Comparison of ENCODE assay signal across 34 cellular contexts in genomic region chr3:148254402-148254801, GRCh38.
A peak's percentile ranks its signal among the peaks of the same experiment; 100 is the strongest.
DNase-seq lines count a peak whose midpoint lies in the region; ATAC-seq, FAIRE-seq and TF ChIP-seq lines count a peak whose summit lies in the region.
"Had no signal": no experiment of that assay in that cellular context is flagged by ENCODE, and none has a peak within 500 bp of the region (broad histone marks: within the 10 kb centered on the region; RNA-seq: fewer than 3 reads in every experiment).

No MANE protein-coding gene starts in this region.

- in situ Hi-C loops in HepG2 (cut with HindIII; ENCODE audit: extremely low pct_ligation_motif_present, low pct_unique_long_range_greater_than_20kb), result no loop called here

- CTCF ChIA-PET in HepG2 (lab: Yijun Ruan, JAX; ENCODE audit: low intra/inter-chr PET ratio, low total read pairs) (no interaction called here), Caco-2 (lab: Charles Lee) (no interaction called here)

- H3K36me3 Mint-ChIP-seq in Caco-2 (ENCODE audit: insufficient read depth, unreplicated experiment), result no peaks in the 10 kb centered on the region
- no peaks in the 10 kb centered on the region for H3K36me3 Mint-ChIP-seq in T-helper 17 cell (ENCODE audit: low read depth)
- H3K36me3 Mint-ChIP-seq: CD14-positive monocyte; CD4-positive, alpha-beta memory T cell; CD4-positive, CD25-positive, alpha-beta regulatory T cell; CD8-positive, alpha-beta memory T cell; CD8-positive, alpha-beta T cell had no signal

- H3K4me2 ChIP-seq in HepG2 (ENCODE audit: low read depth, low read length), result no peak overlapping the region
- H3K4me2 ChIP-seq: A549; BLaER1; BLaER1 treated with 17β-estradiol and CSF1 and Interleukin-3, amounts not matched to agents 10 nM and 100 nM had no signal

- no peak overlapping the region for H2AFZ ChIP-seq in HepG2 (ENCODE audit: low read length)

- ATAC-seq in HepG2, result no peak
- ATAC-seq in right lobe of liver, result no peak
- ATAC-seq in pancreas, result peak in 3 of 4 donors; percentile 36 to 75 (median 40)
- no peak for ATAC-seq in T-helper 17 cell
- ATAC-seq: A549; CD8-positive, alpha-beta T cell had no signal

- H3K4me1 ChIP-seq in HepG2 (ENCODE audit: insufficient read depth, low read length) (peaks cover 55% of the 10 kb centered on the region), right lobe of liver (no peaks in the 10 kb centered on the region), esophagus muscularis mucosa (no peaks in the 10 kb centered on the region), pancreas (peaks cover 6 to 8% (median 6%) of the 10 kb centered on the region in 3 donors), Caco-2 (peaks cover 13% of the 10 kb centered on the region)
- H3K4me1 ChIP-seq: A549; BE2C; BLaER1; BLaER1 treated with 17β-estradiol and CSF1 and Interleukin-3, amounts not matched to agents 10 nM and 100 nM had no signal

- H3K27ac ChIP-seq in HepG2 (ENCODE audit: extremely low read length, insufficient read depth, low read length) (no peak overlapping the region), right lobe of liver (no peak overlapping the region), esophagus muscularis mucosa (replicated peaks in 1 of 4) (no peak overlapping the region), pancreas (no peak overlapping the region)
- H3K27ac ChIP-seq: 22Rv1; A549; BLaER1; BLaER1 treated with 17β-estradiol and CSF1 and Interleukin-3, amounts not matched to agents 10 nM and 100 nM; C4-2B had no signal

- peaks cover 15% of the 10 kb centered on the region for H3K9me3 Mint-ChIP-seq in Caco-2 (ENCODE audit: unreplicated experiment)
- H3K9me3 Mint-ChIP-seq: CD4-positive, alpha-beta T cell; CD8-positive, alpha-beta T cell had no signal

- 42% methylated on average over 2 of the region's 2 CpGs for WGBS in HepG2 (ENCODE audit: low lambda C conversion rate)
- WGBS in right lobe of liver (ENCODE audit: insufficient coverage, low coverage, low lambda C conversion rate, missing lambda C conversion rate), result 61% methylated on average over 2 of the region's 2 CpGs
- 81% methylated on average over 2 of the region's 2 CpGs for WGBS in esophagus muscularis mucosa
- 93 to 96% methylated on average over 2 of the region's 2 CpGs for whole genome bisulfite sequencing in pancreas, 2 donors

- no peak overlapping the region for H3K27ac Mint-ChIP-seq in Caco-2 (ENCODE audit: unreplicated experiment)
- H3K27ac Mint-ChIP-seq in T-helper 17 cell, result no peak overlapping the region
- H3K27ac Mint-ChIP-seq: B cell; CD14-positive monocyte; CD4-positive, alpha-beta memory T cell; CD4-positive, alpha-beta T cell; CD4-positive, CD25-positive, alpha-beta regulatory T cell; CD8-positive, alpha-beta memory T cell; CD8-positive, alpha-beta T cell had no signal

- no peaks in the 10 kb centered on the region for H4K20me1 ChIP-seq in HepG2 (ENCODE audit: insufficient read depth, low read length)
- H4K20me1 ChIP-seq: BLaER1; BLaER1 treated with 17β-estradiol and CSF1 and Interleukin-3, amounts not matched to agents 10 nM and 100 nM had no signal

- H3K79me2 ChIP-seq in HepG2 (ENCODE audit: insufficient read depth, low read length), result no peaks in the 10 kb centered on the region

- FAIRE-seq in HepG2 (lab: Jason Lieb, UNC) (no peak), pancreas (lab: Jason Lieb, UNC) (no peak)
- FAIRE-seq: A204.1, A549, D721Med had no signal

- BruUV-seq in HepG2 (replicated peaks; lab: Mats Ljungman, UMichigan), result no TSS peak
- no TSS peak for BruUV-seq in Caco-2 (replicated peaks; lab: Mats Ljungman, UMichigan)

- H3K4me1 Mint-ChIP-seq in Caco-2 (ENCODE audit: low read depth, unreplicated experiment), result peaks cover 8% of the 10 kb centered on the region
- no peaks in the 10 kb centered on the region for H3K4me1 Mint-ChIP-seq in T-helper 17 cell
- H3K4me1 Mint-ChIP-seq: B cell; CD14-positive monocyte; CD4-positive, alpha-beta memory T cell; CD4-positive, CD25-positive, alpha-beta regulatory T cell; CD8-positive, alpha-beta memory T cell had no signal

- DNase-seq in HepG2 (ENCODE audit: low spot score) (no peak), right lobe of liver (no peak), esophagus muscularis mucosa (ENCODE audit: extremely low spot score) (peak; percentile 12), pancreas (no peak), Caco-2 (no peak), T-helper 17 cell (no peak)
- DNase-seq: 8988T; ACHN; AML-193; BE2C; C1 segment of cervical spinal cord; Calu3; CD4-positive, alpha-beta memory T cell; CD4-positive, alpha-beta T cell; CD4-positive, CD25-positive, alpha-beta regulatory T cell; CD8-positive, alpha-beta memory T cell; CD8-positive, alpha-beta T cell; COR-L47; DMS 273 treated with DMSO at 0.1 percent for 48 hours; DMS153; DMS53; DMS79; DMS79 treated with DMSO at 0.1 percent for 48 hours; DND-41; EL had no signal

- H3K36me3 ChIP-seq in HepG2 (replicated peaks in 1 of 2; ENCODE audit: control insufficient read depth in 1 of 2, insufficient read depth in 2 of 2, low read length in 2 of 2) (no peaks in the 10 kb centered on the region), right lobe of liver (no peaks in the 10 kb centered on the region), esophagus muscularis mucosa (no peaks in the 10 kb centered on the region), pancreas (no peaks in the 10 kb centered on the region), Caco-2 (ENCODE audit: control insufficient read depth, insufficient read depth, low read length) (no peaks in the 10 kb centered on the region)
- H3K36me3 ChIP-seq: BE2C; BLaER1; BLaER1 treated with 17β-estradiol and CSF1 and Interleukin-3, amounts not matched to agents 10 nM and 100 nM had no signal

- TF ChIP-seq RAD21 in HepG2 (CRISPR knock-in tag; IDR thresholded peaks at IDR 0.05), result no peak

- no peaks in the 10 kb centered on the region for H3K27me3 ChIP-seq in HepG2 (ENCODE audit: control insufficient read depth in 1 of 2, insufficient read depth in 2 of 2, low read length in 2 of 2)
- H3K27me3 ChIP-seq in right lobe of liver, result no peaks in the 10 kb centered on the region
- H3K27me3 ChIP-seq in esophagus muscularis mucosa, result no peaks in the 10 kb centered on the region
- H3K27me3 ChIP-seq in pancreas, result no peaks in the 10 kb centered on the region
- no peaks in the 10 kb centered on the region for H3K27me3 ChIP-seq in Caco-2 (replicated peaks; ENCODE audit: control insufficient read depth, insufficient read depth, low read length)
- H3K27me3 ChIP-seq: BE2C; BLaER1; BLaER1 treated with 17β-estradiol and CSF1 and Interleukin-3, amounts not matched to agents 10 nM and 100 nM had no signal

- H3K9me3 ChIP-seq in HepG2 (ENCODE audit: low read length), result peaks cover 9% of the 10 kb centered on the region
- no peaks in the 10 kb centered on the region for H3K9me3 ChIP-seq in right lobe of liver
- H3K9me3 ChIP-seq in esophagus muscularis mucosa, result no peaks in the 10 kb centered on the region
- H3K9me3 ChIP-seq in pancreas, result no peaks in the 10 kb centered on the region
- no peaks in the 10 kb centered on the region for H3K9me3 ChIP-seq in Caco-2
- H3K9me3 ChIP-seq in T-helper 17 cell (ENCODE audit: control insufficient read depth, low read length, poor library complexity, severe bottlenecking), result no peaks in the 10 kb centered on the region
- H3K9me3 ChIP-seq: A549, BE2C, BLaER1 had no signal

- H3K9ac ChIP-seq in HepG2 (ENCODE audit: insufficient read depth, low read depth, low read length), result no peak overlapping the region
- H3K9ac ChIP-seq: BLaER1; BLaER1 treated with 17β-estradiol and CSF1 and Interleukin-3, amounts not matched to agents 10 nM and 100 nM had no signal

- H3K4me3 ChIP-seq in HepG2 (replicated peaks in 1 of 3; ENCODE audit: insufficient read depth in 1 of 3, low read depth in 2 of 3, low read length in 3 of 3) (no peak overlapping the region), right lobe of liver (no peak overlapping the region), esophagus muscularis mucosa (no peak overlapping the region), pancreas (no peak overlapping the region), Caco-2 (ENCODE audit: low read depth, low read length) (no peak overlapping the region)
- H3K4me3 ChIP-seq: A549; BLaER1; BLaER1 treated with 17β-estradiol and CSF1 and Interleukin-3, amounts not matched to agents 10 nM and 100 nM had no signal

- peaks cover 8% of the 10 kb centered on the region for H3K27me3 Mint-ChIP-seq in Caco-2 (ENCODE audit: insufficient read depth, unreplicated experiment)
- no peaks in the 10 kb centered on the region for H3K27me3 Mint-ChIP-seq in T-helper 17 cell
- H3K27me3 Mint-ChIP-seq: B cell; CD4-positive, alpha-beta memory T cell; CD4-positive, alpha-beta T cell; CD4-positive, CD25-positive, alpha-beta regulatory T cell had no signal

- TF ChIP-seq EP300 in HepG2 (IDR thresholded peaks at IDR 0.05; ENCODE audit: low read depth in 2 of 2, low read length in 2 of 2), result no peak
- no peak for TF ChIP-seq EP300 in HepG2 (CRISPR knock-in tag; IDR thresholded peaks at IDR 0.05; ENCODE audit: borderline replicate concordance)
- TF ChIP-seq EP300 in esophagus muscularis mucosa (IDR thresholded peaks at IDR 0.05), result no peak

- H3K4me3 Mint-ChIP-seq in Caco-2 (ENCODE audit: unreplicated experiment) (no peak overlapping the region), T-helper 17 cell (no peak overlapping the region)
- H3K4me3 Mint-ChIP-seq: B cell; CD14-positive monocyte; CD4-positive, alpha-beta memory T cell; CD4-positive, alpha-beta T cell; CD4-positive, CD25-positive, alpha-beta regulatory T cell; CD8-positive, alpha-beta memory T cell; CD8-positive, alpha-beta T cell had no signal

- intact Hi-C loops in HepG2 (cut with micrococcal nuclease; ENCODE audit: unreplicated experiment) (no loop called here), right lobe of liver (cut with DNase I) (no loop called here), esophagus muscularis mucosa (cut with DNase I) (no loop called here), pancreas (cut with DNase I) (no loop called here), Caco-2 (cut with micrococcal nuclease; ENCODE audit: unreplicated experiment) (no loop called here)

- TF ChIP-seq CTCF in HepG2 (CRISPR knock-in tag; IDR thresholded peaks at IDR 0.05), result no peak
- no peak for TF ChIP-seq CTCF in right lobe of liver (IDR thresholded peaks at IDR 0.05)
- TF ChIP-seq CTCF in esophagus muscularis mucosa (IDR thresholded peaks at IDR 0.05), result no peak
- TF ChIP-seq CTCF in pancreas (IDR thresholded peaks at IDR 0.05), result no peak
- no peak for TF ChIP-seq CTCF in Caco-2 (IDR thresholded peaks at IDR 0.05; ENCODE audit: insufficient read depth in 1 of 2, low read depth in 1 of 2, low read length in 1 of 2, severe bottlenecking in 1 of 2, unreplicated experiment in 1 of 2)

- TF ChIP-seq POLR2A in HepG2 (IDR thresholded peaks at IDR 0.05; ENCODE audit: insufficient read depth in 1 of 2, low read depth in 2 of 2, low read length in 2 of 2), result no peak
- no peak for TF ChIP-seq POLR2A in right lobe of liver (IDR thresholded peaks at IDR 0.05)
- no peak for TF ChIP-seq POLR2A in esophagus muscularis mucosa (IDR thresholded peaks at IDR 0.05; ENCODE audit: low read depth)

- POLR2A ChIA-PET in HepG2 (lab: Yijun Ruan, JAX), result no interaction called here
- POLR2A ChIA-PET in Caco-2 (lab: Charles Lee), result no interaction called here

Comparison
In these comparisons a context has a peak if more than half of its experiments do, and no peak if none do; other contexts are left out.
1. ATAC-seq: peak in pancreas (3 of 4); none in HepG2 (single experiment), right lobe of liver (0 of 4) and T-helper 17 cell (single experiment).